In the genomic region with DNA sequence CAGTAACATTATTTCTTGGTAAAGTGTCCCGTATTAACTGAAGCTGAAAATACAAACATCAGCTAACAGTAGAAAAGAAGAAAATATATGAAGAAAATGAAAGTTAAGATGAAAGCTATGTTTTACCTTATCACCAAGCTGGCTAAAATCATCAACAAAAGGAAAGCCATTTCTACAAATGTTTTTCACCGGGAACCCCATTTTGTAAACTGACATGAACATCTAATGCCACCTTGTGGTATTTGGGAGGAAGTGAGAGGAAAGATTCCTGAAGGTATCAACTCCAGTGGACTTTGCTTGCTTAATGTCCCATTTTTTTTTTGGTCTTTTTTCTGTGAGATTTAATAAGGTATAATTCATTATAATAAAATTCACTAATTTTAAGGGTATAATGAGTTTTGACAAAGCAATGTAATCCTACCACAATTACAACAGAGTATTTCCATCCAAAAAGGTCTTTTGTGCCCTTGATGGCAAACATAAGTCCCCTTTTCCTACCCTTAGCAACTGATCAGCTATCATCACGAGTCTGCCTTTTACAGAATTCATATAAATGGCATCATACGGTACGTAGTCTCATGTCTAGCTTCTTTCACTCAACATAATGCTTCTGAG, we compare ENCODE assay signal across 7 cellular contexts. TPM values are rescaled to one million over a fixed set of nuclear protein-coding genes. Genes with fewer than 3 reads are reported as not detected.
DNase-seq lines count a peak whose midpoint lies in the region; ATAC-seq and TF ChIP-seq lines count a peak whose summit lies in the region.

No MANE protein-coding gene starts in this region.

- ATAC-seq in HG02852 (IDR thresholded peaks at IDR 0.05; ENCODE audit: unreplicated experiment) (no peak), HG03139 (IDR thresholded peaks at IDR 0.05; ENCODE audit: unreplicated experiment) (no peak)

- H3K9me3 ChIP-seq in endodermal cell (ENCODE audit: control insufficient read depth, low read length) (no peaks in the 10 kb centered on the region), muscle layer of duodenum (ENCODE audit: control insufficient read depth in 1 of 2, low read length in 2 of 2) (no peaks in the 10 kb centered on the region)

- H3K27me3 Mint-ChIP-seq in endodermal cell (ENCODE audit: insufficient read depth), result no peaks in the 10 kb centered on the region

- H3K4me3 Mint-ChIP-seq in endodermal cell, result no peak overlapping the region

- 78 to 79% methylated on average over 3 to 5 of the region's 5 CpGs for WGBS in endodermal cell (ENCODE audit: insufficient coverage in 1 of 2, insufficient read length in 1 of 2), 2 experiments

- H3K27me3 ChIP-seq in endodermal cell (ENCODE audit: control insufficient read depth, insufficient read depth, low read length, poor library complexity, severe bottlenecking) (no peaks in the 10 kb centered on the region), muscle layer of duodenum (ENCODE audit: low read depth, low read length) (no peaks in the 10 kb centered on the region)

- H3K4me1 ChIP-seq in endodermal cell (ENCODE audit: control insufficient read depth, insufficient read depth, low read length) (no peaks in the 10 kb centered on the region), muscle layer of duodenum (ENCODE audit: control insufficient read depth in 1 of 2, insufficient read depth in 2 of 2, low read length in 2 of 2) (peaks cover 3 to 14% of the 10 kb centered on the region in 2 donors)

- H3K4me3 ChIP-seq in endodermal cell (ENCODE audit: low read length) (no peak overlapping the region), muscle layer of duodenum (ENCODE audit: low read depth in 1 of 2, low read length in 2 of 2) (peak overlapping the region; percentile 41 to 57)

- no peaks in the 10 kb centered on the region for H3K9me3 Mint-ChIP-seq in endodermal cell

- H3K36me3 Mint-ChIP-seq in endodermal cell (ENCODE audit: low read depth), result peaks cover 31% of the 10 kb centered on the region

- peak overlapping the region; percentile 35 for H3K27ac Mint-ChIP-seq in endodermal cell

- H3K36me3 ChIP-seq in endodermal cell (ENCODE audit: control insufficient read depth, insufficient read depth, low read length) (peaks cover 57% of the 10 kb centered on the region), muscle layer of duodenum (ENCODE audit: control insufficient read depth in 1 of 2, insufficient read depth in 2 of 2, low read length in 2 of 2) (peaks cover 26 to 48% of the 10 kb centered on the region in 2 donors)

- H3K4me1 Mint-ChIP-seq in endodermal cell, result peaks cover 3% of the 10 kb centered on the region

- DNase-seq in DMS79 (lab: John Stamatoyannopoulos, UW), result peak; percentile 51
- peak; percentile 16 for DNase-seq in HuH-7.5 (ENCODE audit: low spot score)
- DNase-seq in RKO (ENCODE audit: low spot score), result peak; percentile 81
- no peak for DNase-seq in endodermal cell

- no peak overlapping the region for H3K27ac ChIP-seq in endodermal cell (ENCODE audit: low read depth, low read length)
- H3K27ac ChIP-seq in muscle layer of duodenum (ENCODE audit: low read length), result peak overlapping the region; percentile 2

- peak overlapping the region; percentile 28 for H3K9ac ChIP-seq in endodermal cell (ENCODE audit: extremely low read depth, low read length, poor library complexity, severe bottlenecking)

- TF ChIP-seq CTCF in endodermal cell (conservative IDR thresholded peaks at IDR 0.05), result peak; percentile 86

RNA-seq across cellular contexts. Expression of a gene that starts 7.7 kb away (rescaled TPM):
- total RNA-seq in endodermal cell, result 10 to 100 TPM; 68.5 to 75.2 TPM
- polyA plus RNA-seq in endodermal cell (2013, experiment 1 of 2), result 91.8 TPM
- polyA plus RNA-seq in endodermal cell (2013, experiment 2 of 2), result 94.9 TPM

RNA-seq across cellular contexts. Expression of a gene that starts 34.4 kb away (rescaled TPM):
- total RNA-seq in endodermal cell, result 10 to 100 TPM; 69.4 to 82.6 TPM
- 46.1 TPM for polyA plus RNA-seq in endodermal cell (2013, experiment 1 of 2)
- 39.7 TPM for polyA plus RNA-seq in endodermal cell (2013, experiment 2 of 2)
